Comparison of ENCODE assay signal across 17 cellular contexts in genomic region chr15:68589012-68589411, GRCh38. TPM values are rescaled to one million over a fixed set of nuclear protein-coding genes. Genes with fewer than 3 reads are reported as not detected.
"Had no signal": no experiment of that assay in that cellular context is flagged by ENCODE, and none has a peak within 500 bp of the region (broad histone marks: within the 10 kb centered on the region; RNA-seq: fewer than 3 reads in every experiment).

No MANE protein-coding gene starts in this region.

- H3K4me1 ChIP-seq: body of pancreas, pancreas, SJSA1 had no signal

- H3K9me3 ChIP-seq: body of pancreas, gastrocnemius medialis, heart left ventricle, pancreas, suprapubic skin had no signal

- H3K27me3 ChIP-seq: body of pancreas, gastrocnemius medialis, pancreas, SJSA1, suprapubic skin had no signal

- ATAC-seq: body of pancreas, gastrocnemius medialis, heart left ventricle, left colon, pancreas had no signal

- H3K36me3 ChIP-seq: gastrocnemius medialis, heart left ventricle, pancreas, SJSA1, suprapubic skin had no signal

- H3K4me3 ChIP-seq: body of pancreas, gastrocnemius medialis, heart left ventricle, lung, pancreas, SJSA1, suprapubic skin had no signal

- DNase-seq: activated CD4-positive, CD25-positive, alpha-beta regulatory T cell treated with anti-CD3 and anti-CD28 coated beads, Interleukin-2, amount 50 U/mL, for 72 hours; activated naive CD4-positive, alpha-beta T cell; body of pancreas; gastrocnemius medialis; immature natural killer cell; left colon; naive B cell; pancreas; stimulated activated CD4-positive, alpha-beta T cell treated with anti-CD3 and anti-CD28 coated beads, Interleukin-2, amount 100 ng/mL, for 48 hours; stimulated activated naive B cell treated with anti-CD40 and anti-IgM and Interleukin-4, amounts not matched to agents 10 μg/mL and 1 μg/mL and 100 μg/mL, for 72 hours; T-helper 9 cell had no signal

- H3K27ac ChIP-seq: body of pancreas, epithelial cell of prostate, gastrocnemius medialis, pancreas, SJSA1, suprapubic skin had no signal

RNA-seq across cellular contexts. Expression of gene CORO2B, which starts 10.2 kb away (rescaled TPM):
- total RNA-seq: activated T-helper 1 cell treated with anti-CD3 and anti-CD28 coated beads, Interleukin-12 subunit alpha, Interleukin-12 subunit beta, Interleukin-2, Interleukin-4 antibody, amounts not matched to agents 30 ng/mL and 10 ng/mL and 1 ng/mL, durations not matched to agents 14 hours and 24 hours and 36 hours; SJSA1 had no signal
- polyA plus RNA-seq: immature natural killer cell had no signal
